Comparison of ENCODE assay signal across 8 cellular contexts in genomic region chr2:104378853-104379374, GRCh38.
DNase-seq lines count a peak whose midpoint lies in the region; ATAC-seq and TF ChIP-seq lines count a peak whose summit lies in the region.

No MANE protein-coding gene starts in this region.

- H3K9ac ChIP-seq in duodenal mucosa (ENCODE audit: low read depth in 1 of 2, low read length in 2 of 2), result no peak overlapping the region

- peaks cover 0 to 5% of the 10 kb centered on the region in 2 donors for H3K4me1 ChIP-seq in duodenal mucosa (ENCODE audit: control insufficient read depth in 1 of 2, insufficient read depth in 2 of 2, low read length in 2 of 2)
- no peaks in the 10 kb centered on the region for H3K4me1 ChIP-seq in mucosa of descending colon (ENCODE audit: low read depth)

- H3K4me3 ChIP-seq in GM12864 (ENCODE audit: low read depth, low read length), result peak overlapping the region; percentile 45
- H3K4me3 ChIP-seq in duodenal mucosa (ENCODE audit: low read depth in 1 of 2, low read length in 2 of 2), result peak overlapping the region; percentile 70 to 74
- no peak overlapping the region for H3K4me3 ChIP-seq in mucosa of descending colon

- no peaks in the 10 kb centered on the region for H3K27me3 ChIP-seq in duodenal mucosa (ENCODE audit: control insufficient read depth in 1 of 2, insufficient read depth in 2 of 2, low read length in 2 of 2)

- H3K36me3 ChIP-seq in duodenal mucosa (ENCODE audit: control insufficient read depth in 1 of 2, insufficient read depth in 2 of 2, low read length in 2 of 2), result no peaks in the 10 kb centered on the region
- no peaks in the 10 kb centered on the region for H3K36me3 ChIP-seq in mucosa of descending colon (ENCODE audit: low read depth)

- ATAC-seq in HG03565 (IDR thresholded peaks at IDR 0.05; ENCODE audit: unreplicated experiment) (peak; percentile 91), mucosa of descending colon (peak; percentile 81), HG03439 (IDR thresholded peaks at IDR 0.05; ENCODE audit: unreplicated experiment) (no peak)

- DNase-seq in 8988T (peak; percentile 24), GM12864 (ENCODE audit: low read depth) (no peak), RKO (ENCODE audit: low spot score) (peak; percentile 50), mucosa of descending colon (peak in 1 of 3 donors; percentile 59), LoVo (ENCODE audit: low spot score) (no peak)

- H3K9me3 ChIP-seq in duodenal mucosa (ENCODE audit: control insufficient read depth in 1 of 2, low read length in 2 of 2) (no peaks in the 10 kb centered on the region), mucosa of descending colon (no peaks in the 10 kb centered on the region)

- no peak overlapping the region for H3K27ac ChIP-seq in duodenal mucosa (ENCODE audit: low read depth, low read length)

- intact Hi-C loops in mucosa of descending colon (cut with DNase I, micrococcal nuclease), result no loop called here

- TF ChIP-seq CTCF in GM12864 (IDR thresholded peaks at IDR 0.05; ENCODE audit: low read depth, low read length, missing control alignments), result no peak
- no peak for TF ChIP-seq CTCF in mucosa of descending colon (IDR thresholded peaks at IDR 0.05)

Comparison
In these comparisons a context has a peak if more than half of its experiments do, and no peak if none do; other contexts are left out.
1. DNase-seq: peak in 8988T (single experiment) and RKO (single experiment); none in GM12864 (single experiment) and LoVo (single experiment).